Comparison of ENCODE assay signal across 36 cellular contexts in the genomic region with DNA sequence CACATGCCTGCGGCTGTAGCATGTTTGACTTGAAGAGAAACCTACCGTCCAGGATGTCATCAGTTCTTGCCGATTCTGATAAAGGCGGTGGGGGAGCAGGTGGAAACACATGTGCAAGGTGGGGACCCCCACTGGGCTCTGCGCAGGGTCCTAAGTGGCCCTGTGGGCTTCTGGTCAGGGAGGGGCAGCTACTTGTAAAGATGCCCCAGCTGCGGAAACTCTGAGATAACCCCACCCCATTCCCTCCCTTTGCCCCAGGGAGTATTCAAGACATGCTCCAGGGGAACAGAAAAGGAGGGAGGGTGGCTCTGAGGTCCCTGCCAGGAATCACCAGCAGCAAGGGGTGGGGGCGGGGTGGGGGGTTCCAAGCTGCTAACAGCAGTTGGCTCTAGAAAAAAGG.
"Had no signal": no experiment of that assay in that cellular context is flagged by ENCODE, and none has a peak within 500 bp of the region (broad histone marks: within the 10 kb centered on the region; RNA-seq: fewer than 3 reads in every experiment).

No MANE protein-coding gene starts in this region.

- H3K27ac ChIP-seq: ascending aorta, cardiac muscle cell, VCaP had no signal

- DNase-seq: activated B cell treated with CpG ODN at 0.5 μM for 24 hours; activated CD4-positive, alpha-beta memory T cell treated with anti-CD3 and anti-CD28 coated beads, Interleukin-2, amount 10 ng/mL, durations not matched to agents 7 days and 5 days; activated CD4-positive, alpha-beta T cell treated with anti-CD3 and anti-CD28 coated beads for 48 hours; activated CD4-positive, alpha-beta T cell treated with anti-CD3 and anti-CD28 coated beads, Interleukin-2, amount 10 ng/mL, durations not matched to agents 7 days and 5 days; activated CD4-positive, alpha-beta T cell treated with anti-CD3 and anti-CD28 coated beads, Interleukin-2, amount 50 U/mL, for 48 hours; activated CD4-positive, CD25-positive, alpha-beta regulatory T cell treated with anti-CD3 and anti-CD28 coated beads, Interleukin-2, amount 50 U/mL, for 72 hours; activated CD8-positive, alpha-beta memory T cell treated with anti-CD3 and anti-CD28 coated beads for 24 hours; activated CD8-positive, alpha-beta memory T cell treated with anti-CD3 and anti-CD28 coated beads, Interleukin-2, amount 10 ng/mL, durations not matched to agents 7 days and 5 days; activated CD8-positive, alpha-beta memory T cell treated with anti-CD3 and anti-CD28 coated beads, Interleukin-2, amount 50 U/mL, for 48 hours; activated CD8-positive, alpha-beta T cell treated with anti-CD3 and anti-CD28 coated beads, Interleukin-2, amount 10 ng/mL, durations not matched to agents 7 days and 5 days; activated effector memory CD4-positive, alpha-beta T cell treated with Interleukin-2 at 50 U/mL for 16 hours; activated gamma-delta T cell; activated naive CD4-positive, alpha-beta T cell treated with anti-CD3 and anti-CD28 coated beads, Interleukin-2, amount 10 ng/mL, durations not matched to agents 7 days and 5 days; activated naive CD4-positive, alpha-beta T cell treated with Interleukin-2 at 50 U/mL for 16 hours; activated naive CD8-positive, alpha-beta T cell treated with anti-CD3 and anti-CD28 coated beads, Interleukin-2, amount 10 ng/mL, durations not matched to agents 7 days and 5 days; activated naive CD8-positive, alpha-beta T cell treated with anti-CD3 and anti-CD28 coated beads, Interleukin-2, amount 50 U/mL, for 24 hours; activated T-cell treated with anti-CD3 and anti-CD28 coated beads, Interleukin-2, amount 50 U/mL, for 24 hours; activated T-cell treated with anti-CD3 and anti-CD28 coated beads, Interleukin-2, amount 50 U/mL, for 48 hours; amygdala; anterior cingulate cortex; caudate nucleus; cerebellar nuclear complex; T-helper 2 cell; T-helper 9 cell had no signal

- ATAC-seq: activated CD8-positive, alpha-beta memory T cell treated with anti-CD3 and anti-CD28 coated beads, Interleukin-2, amount 10 ng/mL, durations not matched to agents 7 days and 5 days; activated CD8-positive, alpha-beta T cell treated with anti-CD3 and anti-CD28 coated beads, Interleukin-2, amount 10 ng/mL, durations not matched to agents 7 days and 5 days; activated naive CD8-positive, alpha-beta T cell treated with anti-CD3 and anti-CD28 coated beads, Interleukin-2, amount 50 U/mL, for 24 hours had no signal

- H3K4me3 ChIP-seq: ascending aorta, cardiac muscle cell had no signal

- H3K9me3 ChIP-seq: ascending aorta had no signal

- H3K4me1 ChIP-seq: ascending aorta had no signal

- H3K27me3 ChIP-seq: ascending aorta, cardiac muscle cell had no signal

- H3K4me3 Mint-ChIP-seq: activated B cell treated with CpG ODN at 0.5 μM for 24 hours; activated CD4-positive, alpha-beta memory T cell treated with anti-CD3 and anti-CD28 coated beads, Interleukin-2, amount 10 ng/mL, durations not matched to agents 7 days and 5 days; activated CD4-positive, alpha-beta T cell treated with anti-CD3 and anti-CD28 coated beads, Interleukin-2, amount 10 ng/mL, durations not matched to agents 7 days and 5 days; activated CD8-positive, alpha-beta memory T cell treated with anti-CD3 and anti-CD28 coated beads, Interleukin-2, amount 10 ng/mL, durations not matched to agents 7 days and 5 days; activated CD8-positive, alpha-beta T cell treated with anti-CD3 and anti-CD28 coated beads, Interleukin-2, amount 10 ng/mL, durations not matched to agents 7 days and 5 days; activated naive CD4-positive, alpha-beta T cell treated with anti-CD3 and anti-CD28 coated beads, Interleukin-2, amount 10 ng/mL, durations not matched to agents 7 days and 5 days; activated naive CD4-positive, alpha-beta T cell treated with anti-CD3 and anti-CD28 coated beads, Interleukin-2, amount 50 U/mL, for 24 hours; activated naive CD8-positive, alpha-beta T cell; activated naive CD8-positive, alpha-beta T cell treated with anti-CD3 and anti-CD28 coated beads, Interleukin-2, amount 10 ng/mL, durations not matched to agents 7 days and 5 days; activated naive CD8-positive, alpha-beta T cell treated with anti-CD3 and anti-CD28 coated beads, Interleukin-2, amount 50 U/mL, for 24 hours; activated T-cell treated with anti-CD3 and anti-CD28 coated beads, Interleukin-2, amount 50 U/mL, for 24 hours; brain; central memory CD8-positive, alpha-beta T cell; T-helper 1 cell treated with Interleukin-12 subunit alpha and Interleukin-12 subunit beta and Interleukin-4 antibody, amounts not matched to agents 30 μg/mL and 1 μg/mL, for 36 hours; T-helper 2 cell treated with Interferon-gamma antibody and Interleukin-4, amounts not matched to agents 5 μg/mL and 100 μg/mL, for 36 hours had no signal

- H3K9me3 Mint-ChIP-seq: activated CD4-positive, alpha-beta T cell treated with anti-CD3 and anti-CD28 coated beads, Interleukin-2, amount 10 ng/mL, durations not matched to agents 7 days and 5 days; activated naive CD4-positive, alpha-beta T cell treated with anti-CD3 and anti-CD28 coated beads, Interleukin-2, amount 10 ng/mL, durations not matched to agents 7 days and 5 days; activated naive CD4-positive, alpha-beta T cell treated with anti-CD3 and anti-CD28 coated beads, Interleukin-2, amount 50 U/mL, for 24 hours; activated naive CD8-positive, alpha-beta T cell treated with anti-CD3 and anti-CD28 coated beads, Interleukin-2, amount 10 ng/mL, durations not matched to agents 7 days and 5 days; activated naive CD8-positive, alpha-beta T cell treated with anti-CD3 and anti-CD28 coated beads, Interleukin-2, amount 50 U/mL, for 24 hours; activated T-cell treated with anti-CD3 and anti-CD28 coated beads, Interleukin-2, amount 50 U/mL, for 24 hours; activated T-helper 2 cell treated with anti-CD3 and anti-CD28 coated beads, Interferon-gamma antibody, Interleukin-2, Interleukin-4, amounts not matched to agents 10 μg/mL and 5 μg/mL and 100 μg/mL, durations not matched to agents 14 hours and 24 hours and 36 hours; central memory CD8-positive, alpha-beta T cell; T-helper 1 cell treated with Interleukin-12 subunit alpha and Interleukin-12 subunit beta and Interleukin-4 antibody, amounts not matched to agents 30 μg/mL and 1 μg/mL, for 36 hours; T-helper 2 cell treated with Interferon-gamma antibody and Interleukin-4, amounts not matched to agents 5 μg/mL and 100 μg/mL, for 36 hours had no signal

- H3K36me3 ChIP-seq: ascending aorta, cardiac muscle cell had no signal

- FAIRE-seq: bronchial epithelial cell, TTC549 had no signal

- H3K36me3 Mint-ChIP-seq: activated CD8-positive, alpha-beta memory T cell treated with anti-CD3 and anti-CD28 coated beads, Interleukin-2, amount 10 ng/mL, durations not matched to agents 7 days and 5 days; activated naive CD4-positive, alpha-beta T cell treated with anti-CD3 and anti-CD28 coated beads, Interleukin-2, amount 10 ng/mL, durations not matched to agents 7 days and 5 days; activated naive CD4-positive, alpha-beta T cell treated with anti-CD3 and anti-CD28 coated beads, Interleukin-2, amount 50 U/mL, for 24 hours; activated naive CD8-positive, alpha-beta T cell; activated naive CD8-positive, alpha-beta T cell treated with anti-CD3 and anti-CD28 coated beads, Interleukin-2, amount 10 ng/mL, durations not matched to agents 7 days and 5 days had no signal

- H3K4me1 Mint-ChIP-seq: activated B cell treated with CpG ODN at 0.5 μM for 24 hours; activated CD4-positive, alpha-beta memory T cell treated with anti-CD3 and anti-CD28 coated beads, Interleukin-2, amount 10 ng/mL, durations not matched to agents 7 days and 5 days; activated CD4-positive, alpha-beta T cell treated with anti-CD3 and anti-CD28 coated beads, Interleukin-2, amount 10 ng/mL, durations not matched to agents 7 days and 5 days; activated CD8-positive, alpha-beta memory T cell treated with anti-CD3 and anti-CD28 coated beads, Interleukin-2, amount 10 ng/mL, durations not matched to agents 7 days and 5 days; activated naive CD4-positive, alpha-beta T cell treated with anti-CD3 and anti-CD28 coated beads, Interleukin-2, amount 10 ng/mL, durations not matched to agents 7 days and 5 days; activated naive CD4-positive, alpha-beta T cell treated with anti-CD3 and anti-CD28 coated beads, Interleukin-2, amount 50 U/mL, for 24 hours; activated naive CD8-positive, alpha-beta T cell treated with anti-CD3 and anti-CD28 coated beads, Interleukin-2, amount 10 ng/mL, durations not matched to agents 7 days and 5 days; activated naive CD8-positive, alpha-beta T cell treated with anti-CD3 and anti-CD28 coated beads, Interleukin-2, amount 50 U/mL, for 24 hours; brain; central memory CD8-positive, alpha-beta T cell had no signal

- H3K27me3 Mint-ChIP-seq: activated B cell treated with CpG ODN at 0.5 μM for 24 hours; activated CD4-positive, alpha-beta memory T cell treated with anti-CD3 and anti-CD28 coated beads, Interleukin-2, amount 10 ng/mL, durations not matched to agents 7 days and 5 days; activated CD4-positive, alpha-beta T cell treated with anti-CD3 and anti-CD28 coated beads, Interleukin-2, amount 10 ng/mL, durations not matched to agents 7 days and 5 days; activated CD8-positive, alpha-beta memory T cell treated with anti-CD3 and anti-CD28 coated beads, Interleukin-2, amount 10 ng/mL, durations not matched to agents 7 days and 5 days; activated naive CD4-positive, alpha-beta T cell treated with anti-CD3 and anti-CD28 coated beads, Interleukin-2, amount 10 ng/mL, durations not matched to agents 7 days and 5 days; activated T-cell treated with anti-CD3 and anti-CD28 coated beads, Interleukin-2, amount 50 U/mL, for 24 hours; brain; central memory CD8-positive, alpha-beta T cell had no signal

- H3K27ac Mint-ChIP-seq: activated B cell treated with CpG ODN at 0.5 μM for 24 hours; activated CD4-positive, alpha-beta memory T cell treated with anti-CD3 and anti-CD28 coated beads, Interleukin-2, amount 10 ng/mL, durations not matched to agents 7 days and 5 days; activated CD4-positive, alpha-beta T cell treated with anti-CD3 and anti-CD28 coated beads, Interleukin-2, amount 10 ng/mL, durations not matched to agents 7 days and 5 days; activated CD8-positive, alpha-beta memory T cell treated with anti-CD3 and anti-CD28 coated beads, Interleukin-2, amount 10 ng/mL, durations not matched to agents 7 days and 5 days; activated CD8-positive, alpha-beta T cell treated with anti-CD3 and anti-CD28 coated beads, Interleukin-2, amount 10 ng/mL, durations not matched to agents 7 days and 5 days; activated naive CD4-positive, alpha-beta T cell treated with anti-CD3 and anti-CD28 coated beads, Interleukin-2, amount 10 ng/mL, durations not matched to agents 7 days and 5 days; activated naive CD4-positive, alpha-beta T cell treated with anti-CD3 and anti-CD28 coated beads, Interleukin-2, amount 50 U/mL, for 24 hours; activated naive CD8-positive, alpha-beta T cell; activated naive CD8-positive, alpha-beta T cell treated with anti-CD3 and anti-CD28 coated beads, Interleukin-2, amount 10 ng/mL, durations not matched to agents 7 days and 5 days; activated naive CD8-positive, alpha-beta T cell treated with anti-CD3 and anti-CD28 coated beads, Interleukin-2, amount 50 U/mL, for 24 hours; activated T-cell treated with anti-CD3 and anti-CD28 coated beads, Interleukin-2, amount 50 U/mL, for 24 hours; activated T-helper 2 cell treated with anti-CD3 and anti-CD28 coated beads, Interferon-gamma antibody, Interleukin-2, Interleukin-4, amounts not matched to agents 10 μg/mL and 5 μg/mL and 100 μg/mL, durations not matched to agents 14 hours and 24 hours and 36 hours; brain; T-helper 1 cell treated with Interleukin-12 subunit alpha and Interleukin-12 subunit beta and Interleukin-4 antibody, amounts not matched to agents 30 μg/mL and 1 μg/mL, for 36 hours; T-helper 2 cell treated with Interferon-gamma antibody and Interleukin-4, amounts not matched to agents 5 μg/mL and 100 μg/mL, for 36 hours had no signal
